22 cellular contexts compared by ENCODE assay signal in genomic region chr3:129515820-129516432, GRCh38. TPM values are rescaled to one million over a fixed set of nuclear protein-coding genes. Genes with fewer than 3 reads are reported as not detected.
"Had no signal": no experiment of that assay in that cellular context is flagged by ENCODE, and none has a peak within 500 bp of the region (broad histone marks: within the 10 kb centered on the region; RNA-seq: fewer than 3 reads in every experiment).

No MANE protein-coding gene starts in this region.

RNA-seq across cellular contexts. Expression of gene RHO, which starts 12.5 kb away (rescaled TPM):
- total RNA-seq: heart right ventricle, hepatocyte, kidney epithelial cell, left ventricle myocardium inferior, lower leg skin, lung, natural killer cell, occipital lobe, osteocyte, posterior vena cava, pulmonary artery endothelial cell, renal cortical epithelial cell, right atrium auricular region, right lobe of liver, skeletal muscle tissue, stomach, thoracic aorta, ureter had no signal
- polyA plus RNA-seq: heart right ventricle, neural cell, smooth muscle cell, stomach had no signal

RNA-seq across cellular contexts. Expression of gene H1-8, which starts 27.0 kb away (rescaled TPM):
- total RNA-seq: heart right ventricle, hepatocyte, kidney epithelial cell, left ventricle myocardium inferior, lower leg skin, lung, mesothelial cell of epicardium, natural killer cell, occipital lobe, osteocyte, posterior vena cava, pulmonary artery endothelial cell, renal cortical epithelial cell, right atrium auricular region, right lobe of liver, skeletal muscle tissue, smooth muscle cell, stomach, thoracic aorta, ureter, uterus had no signal
- polyA plus RNA-seq: heart right ventricle, hepatocyte, lung, neural cell, smooth muscle cell, stomach had no signal
